Comparison of ENCODE assay signal across 13 cellular contexts in the genomic region with DNA sequence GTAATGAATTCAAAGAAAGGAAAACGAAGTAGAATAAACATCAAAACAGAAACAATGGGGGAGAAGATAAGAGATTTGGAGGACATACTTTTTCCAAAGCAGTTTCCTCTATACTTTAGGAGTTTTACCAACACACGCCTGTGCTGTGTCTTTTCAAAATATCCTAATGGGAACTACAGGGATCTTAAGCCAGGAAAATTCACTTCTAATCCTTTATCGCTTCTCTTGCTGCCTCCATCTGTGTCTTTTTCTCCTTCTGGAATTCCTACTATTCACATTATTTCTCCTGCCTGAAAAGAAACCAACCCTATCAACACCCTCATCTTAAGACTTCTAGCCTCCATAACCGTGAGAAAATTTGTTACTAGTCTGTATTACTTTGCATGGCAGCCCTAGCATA. TPM values are rescaled to one million over a fixed set of nuclear protein-coding genes. Genes with fewer than 3 reads are reported as not detected.
DNase-seq lines count a peak whose midpoint lies in the region; ATAC-seq, FAIRE-seq and TF ChIP-seq lines count a peak whose summit lies in the region.
"Had no signal": no experiment of that assay in that cellular context is flagged by ENCODE, and none has a peak within 500 bp of the region (broad histone marks: within the 10 kb centered on the region; RNA-seq: fewer than 3 reads in every experiment).

No MANE protein-coding gene starts in this region.

- ATAC-seq in activated naive CD8-positive, alpha-beta T cell treated with anti-CD3 and anti-CD28 coated beads, Interleukin-2, amount 10 ng/mL, durations not matched to agents 7 days and 5 days (ENCODE audit: low read depth): no peak
- ATAC-seq in naive thymus-derived CD8-positive, alpha-beta T cell: no peak
- ATAC-seq in HG03280 (IDR thresholded peaks at IDR 0.05; ENCODE audit: unreplicated experiment) (no peak), omental fat pad (ENCODE audit: low FRiP score) (no peak)
- ATAC-seq: sciatic nerve had no signal

- POLR2A ChIA-PET in CD4-positive, alpha-beta memory T cell (lab: Charles Lee; ENCODE audit: partially characterized antibody): interaction anchor here (3.7 kb wide), 1 partner anchor 35 kb away, joined by 16 read pairs; a partner anchor contains a TSS
- POLR2A ChIA-PET in activated naive CD8-positive, alpha-beta T cell treated with anti-CD3 and anti-CD28 coated beads, Interleukin-2, amount 10 ng/mL, durations not matched to agents 7 days and 5 days (lab: Charles Lee): interaction anchor here (0.8 to 1.4 kb wide), 2 partner anchors 10 to 18 kb away, joined by 3 read pairs; no protein-coding TSS in a partner anchor
- POLR2A ChIA-PET in naive thymus-derived CD8-positive, alpha-beta T cell (lab: Charles Lee): interaction anchor here (0.7 kb wide), 1 partner anchor 18 kb away, joined by 4 read pairs; no protein-coding TSS in a partner anchor

- H3K36me3 Mint-ChIP-seq in CD4-positive, alpha-beta memory T cell: peaks cover 23 to 35% of the 10 kb centered on the region in 2 donors
- H3K36me3 Mint-ChIP-seq in activated naive CD8-positive, alpha-beta T cell treated with anti-CD3 and anti-CD28 coated beads, Interleukin-2, amount 10 ng/mL, durations not matched to agents 7 days and 5 days: peaks cover 49% of the 10 kb centered on the region
- peaks cover 0 to 51% (median 5%) of the 10 kb centered on the region in 3 donors for H3K36me3 Mint-ChIP-seq in naive thymus-derived CD8-positive, alpha-beta T cell

- no peaks in the 10 kb centered on the region for H3K9me3 ChIP-seq in CD4-positive, alpha-beta memory T cell (ENCODE audit: control insufficient read depth in 1 of 2, low read length in 2 of 2)
- no peaks in the 10 kb centered on the region for H3K9me3 ChIP-seq in HUES64 (ENCODE audit: insufficient read depth, low read depth, low read length)

- CTCF ChIA-PET in CD4-positive, alpha-beta memory T cell (lab: Charles Lee; ENCODE audit: partially characterized antibody): no interaction called here

- peak overlapping the region; percentile 3; the same call in 1 of the 2 replicates for H3K9ac ChIP-seq in HUES64 (ENCODE audit: low read depth, low read length)

- 45% methylated on average over 3 of the region's 4 CpGs for WGBS in HUES64

- H3K4me1 Mint-ChIP-seq in CD4-positive, alpha-beta memory T cell: peaks cover 54 to 77% (median 64%) of the 10 kb centered on the region in 4 donors
- H3K4me1 Mint-ChIP-seq in activated naive CD8-positive, alpha-beta T cell treated with anti-CD3 and anti-CD28 coated beads, Interleukin-2, amount 10 ng/mL, durations not matched to agents 7 days and 5 days: peaks cover 63% of the 10 kb centered on the region
- peaks cover 33 to 93% (median 78%) of the 10 kb centered on the region in 4 donors for H3K4me1 Mint-ChIP-seq in naive thymus-derived CD8-positive, alpha-beta T cell

- H3K36me3 ChIP-seq in CD4-positive, alpha-beta memory T cell (ENCODE audit: insufficient read depth, low read length): no peaks in the 10 kb centered on the region
- peaks cover 33% of the 10 kb centered on the region for H3K36me3 ChIP-seq in HUES64 (ENCODE audit: insufficient read depth, low read length)

- TF ChIP-seq CTCF in omental fat pad (IDR thresholded peaks at IDR 0.05): no peak

- H3K4me3 ChIP-seq in CD4-positive, alpha-beta memory T cell (ENCODE audit: low read length in 2 of 2): peak overlapping the region in 1 of 2 donors; percentile 30
- peak overlapping the region; percentile 8; the same call in 1 of the 2 replicates for H3K4me3 ChIP-seq in HUES64 (ENCODE audit: low read length)

- H3K27ac Mint-ChIP-seq in CD4-positive, alpha-beta memory T cell: peak overlapping the region; percentile 63 to 96 (median 94)
- peak overlapping the region; percentile 81 for H3K27ac Mint-ChIP-seq in activated naive CD8-positive, alpha-beta T cell treated with anti-CD3 and anti-CD28 coated beads, Interleukin-2, amount 10 ng/mL, durations not matched to agents 7 days and 5 days
- H3K27ac Mint-ChIP-seq in naive thymus-derived CD8-positive, alpha-beta T cell: peak overlapping the region; percentile 14 to 97 (median 88)

- intact Hi-C loops in CD4-positive, alpha-beta memory T cell (cut with micrococcal nuclease): no loop called here

- DNase-seq in CD4-positive, alpha-beta memory T cell: no peak
- DNase-seq in activated naive CD8-positive, alpha-beta T cell treated with anti-CD3 and anti-CD28 coated beads, Interleukin-2, amount 10 ng/mL, durations not matched to agents 7 days and 5 days: no peak
- DNase-seq in naive thymus-derived CD8-positive, alpha-beta T cell: no peak
- no peak for DNase-seq in 8988T
- DNase-seq in GM12891 (ENCODE audit: insufficient read length, low spot score): no peak
- DNase-seq in omental fat pad (ENCODE audit: low spot score): no peak
- DNase-seq: KBM-7; NCI-H524 treated with DMSO at 0.1 percent for 48 hours; stimulated activated CD8-positive, alpha-beta memory T cell treated with anti-CD3 and anti-CD28 coated beads, Interleukin-4, amount 100 ng/mL, for 48 hours had no signal

- no peak for TF ChIP-seq POLR2A in GM12891 (IDR thresholded peaks at IDR 0.05; ENCODE audit: low read depth, low read length)

- no peaks in the 10 kb centered on the region for H3K27me3 Mint-ChIP-seq in CD4-positive, alpha-beta memory T cell
- H3K27me3 Mint-ChIP-seq in activated naive CD8-positive, alpha-beta T cell treated with anti-CD3 and anti-CD28 coated beads, Interleukin-2, amount 10 ng/mL, durations not matched to agents 7 days and 5 days: no peaks in the 10 kb centered on the region
- no peaks in the 10 kb centered on the region for H3K27me3 Mint-ChIP-seq in naive thymus-derived CD8-positive, alpha-beta T cell

- peak overlapping the region; percentile 100 for H3K27ac ChIP-seq in CD4-positive, alpha-beta memory T cell (ENCODE audit: low read depth, low read length)
- peak overlapping the region; percentile 37 for H3K27ac ChIP-seq in HUES64 (ENCODE audit: low read depth, low read length)

- peaks cover 0 to 2% (median 0%) of the 10 kb centered on the region in 8 donors for H3K9me3 Mint-ChIP-seq in CD4-positive, alpha-beta memory T cell
- no peaks in the 10 kb centered on the region for H3K9me3 Mint-ChIP-seq in activated naive CD8-positive, alpha-beta T cell treated with anti-CD3 and anti-CD28 coated beads, Interleukin-2, amount 10 ng/mL, durations not matched to agents 7 days and 5 days
- H3K9me3 Mint-ChIP-seq in naive thymus-derived CD8-positive, alpha-beta T cell: no peaks in the 10 kb centered on the region

- peak overlapping the region; percentile 85 to 100 (median 94) for H3K4me3 Mint-ChIP-seq in CD4-positive, alpha-beta memory T cell
- peak overlapping the region; percentile 98 for H3K4me3 Mint-ChIP-seq in activated naive CD8-positive, alpha-beta T cell treated with anti-CD3 and anti-CD28 coated beads, Interleukin-2, amount 10 ng/mL, durations not matched to agents 7 days and 5 days
- peak overlapping the region in 9 of 10 donors; percentile 53 to 100 (median 82) for H3K4me3 Mint-ChIP-seq in naive thymus-derived CD8-positive, alpha-beta T cell

- H3K4me1 ChIP-seq in CD4-positive, alpha-beta memory T cell (ENCODE audit: insufficient read depth, low read length): peaks cover 82% of the 10 kb centered on the region
- H3K4me1 ChIP-seq in HUES64 (ENCODE audit: insufficient read depth, low read length): peaks cover 61% of the 10 kb centered on the region

- H3K27me3 ChIP-seq in CD4-positive, alpha-beta memory T cell (ENCODE audit: insufficient read depth, low read length): no peaks in the 10 kb centered on the region
- no peaks in the 10 kb centered on the region for H3K27me3 ChIP-seq in HUES64 (ENCODE audit: insufficient read depth, low read length)

- no peak for FAIRE-seq in GM12891 (lab: Jason Lieb, UNC)

TF ChIP-seq in GM12891, 5 proteins besides CTCF, POLR2A, EP300 and RAD21:
- TF ChIP-seq SPI1 (IDR thresholded peaks at IDR 0.05; ENCODE audit: low read depth, low read length): no peak
- TF ChIP-seq POU2F2 (IDR thresholded peaks at IDR 0.05; ENCODE audit: low read depth, low read length): no peak
- TF ChIP-seq POLR2AphosphoS5 (IDR thresholded peaks at IDR 0.05; ENCODE audit: low read depth, low read length): no peak
- TF ChIP-seq TAF1 (IDR thresholded peaks at IDR 0.05; ENCODE audit: low read depth, low read length): no peak
- no peak for TF ChIP-seq PAX5 (IDR thresholded peaks at IDR 0.05; ENCODE audit: insufficient read depth, low read length, severe bottlenecking)

RNA-seq across cellular contexts. Expression of a gene that starts 6.8 kb away (rescaled TPM):
- total RNA-seq in CD4-positive, alpha-beta memory T cell: 100 to 1,000 TPM; 204 to 206 TPM
- polyA plus RNA-seq in CD4-positive, alpha-beta memory T cell: 100 to 1,000 TPM; 242 to 296 TPM
- 295 TPM for polyA plus RNA-seq in HUES64 (2013, experiment 1 of 2)
- 272 TPM for polyA plus RNA-seq in HUES64 (2013, experiment 2 of 2)
- total RNA-seq in activated naive CD8-positive, alpha-beta T cell treated with anti-CD3 and anti-CD28 coated beads, Interleukin-2, amount 10 ng/mL, durations not matched to agents 7 days and 5 days: 100 to 1,000 TPM; 347 to 351 TPM
- total RNA-seq in naive thymus-derived CD8-positive, alpha-beta T cell: 100 to 1,000 TPM; 155 to 168 TPM
- polyA plus RNA-seq in naive thymus-derived CD8-positive, alpha-beta T cell: 100 to 1,000 TPM; 160 to 202 (median 174) TPM
- 143 TPM for polyA plus RNA-seq in GM12891 (2012; ENCODE audit: low read depth, missing spikeins)
- total RNA-seq in omental fat pad: 100 to 1,000 TPM; 140 to 345 (median 164) TPM

RNA-seq across cellular contexts. Expression of a gene that starts 30.7 kb away (rescaled TPM):
- not detected for total RNA-seq in CD4-positive, alpha-beta memory T cell
- not detected for polyA plus RNA-seq in CD4-positive, alpha-beta memory T cell
- polyA plus RNA-seq in HUES64 (2013, experiment 1 of 2): not detected
- polyA plus RNA-seq in HUES64 (2013, experiment 2 of 2): not detected
- not detected for total RNA-seq in activated naive CD8-positive, alpha-beta T cell treated with anti-CD3 and anti-CD28 coated beads, Interleukin-2, amount 10 ng/mL, durations not matched to agents 7 days and 5 days
- not detected for total RNA-seq in naive thymus-derived CD8-positive, alpha-beta T cell
- polyA plus RNA-seq in naive thymus-derived CD8-positive, alpha-beta T cell: not detected
- not detected for polyA plus RNA-seq in GM12891 (2012; ENCODE audit: low read depth, missing spikeins)
- total RNA-seq in omental fat pad: not detected
- total RNA-seq: lung microvascular endothelial cell, sciatic nerve had no signal

RNA-seq across cellular contexts. Expression of a gene that starts 34.7 kb away (rescaled TPM):
- 1 to 10 TPM; 3.1 to 5.6 TPM for total RNA-seq in CD4-positive, alpha-beta memory T cell
- polyA plus RNA-seq in CD4-positive, alpha-beta memory T cell: 1 to 10 TPM; 4.8 to 7.7 TPM
- polyA plus RNA-seq in HUES64 (2013, experiment 1 of 2): 1.7 TPM
- 2.5 TPM for polyA plus RNA-seq in HUES64 (2013, experiment 2 of 2)
- 1 to 10 TPM; 3.3 to 3.4 TPM for total RNA-seq in activated naive CD8-positive, alpha-beta T cell treated with anti-CD3 and anti-CD28 coated beads, Interleukin-2, amount 10 ng/mL, durations not matched to agents 7 days and 5 days
- 1 to 10 TPM; 4.4 to 5.4 TPM for total RNA-seq in naive thymus-derived CD8-positive, alpha-beta T cell
- 1 to 10 TPM; 4.0 to 6.0 (median 5.1) TPM for polyA plus RNA-seq in naive thymus-derived CD8-positive, alpha-beta T cell
- 0.83 TPM for polyA plus RNA-seq in GM12891 (2012; ENCODE audit: low read depth, missing spikeins)
- total RNA-seq in omental fat pad: 1 to 10 TPM; 3.7 to 9.2 (median 6.8) TPM
